ENCODE assay signal across 10 cellular contexts in genomic region chr3:151538706-151539403, GRCh38.
DNase-seq lines count a peak whose midpoint lies in the region; ATAC-seq, FAIRE-seq and TF ChIP-seq lines count a peak whose summit lies in the region.
"Had no signal": no experiment of that assay in that cellular context is flagged by ENCODE, and none has a peak within 500 bp of the region (broad histone marks: within the 10 kb centered on the region; RNA-seq: fewer than 3 reads in every experiment).

No MANE protein-coding gene starts in this region.

- TF ChIP-seq POLR2A in H54 (IDR thresholded peaks at IDR 0.05; ENCODE audit: low read depth, low read length): no peak

- H3K27ac ChIP-seq in OCI-LY3 (ENCODE audit: low read length): peak overlapping the region; percentile 61

- TF ChIP-seq CTCF in HFF-Myc (IDR thresholded peaks at IDR 0.05; ENCODE audit: low read depth, low read length, missing control alignments) (no peak), OCI-LY3 (IDR thresholded peaks at IDR 0.05; ENCODE audit: low read depth, low read length) (no peak), GM10248 (IDR thresholded peaks at IDR 0.05; ENCODE audit: control extremely low read depth, extremely low read depth, low read depth, missing control alignments) (no peak)

- H3K36me3 ChIP-seq in OCI-LY3 (replicated peaks; ENCODE audit: low read depth, low read length): peaks cover 5% of the 10 kb centered on the region
- H3K36me3 ChIP-seq in skeletal muscle satellite cell (ENCODE audit: insufficient read depth, low read length): no peaks in the 10 kb centered on the region

- peak; percentile 67 for DNase-seq in HFF-Myc (ENCODE audit: extremely low read depth, low read depth)
- DNase-seq in left cardiac atrium: no peak
- DNase-seq in UCSD-AML1 (lab: John Stamatoyannopoulos, UW; ENCODE audit: unreplicated experiment): no peak
- no peak for DNase-seq in GM10248 (ENCODE audit: extremely low spot score)
- DNase-seq in ureter (ENCODE audit: low spot score): no peak
- no peak for DNase-seq in H54 (ENCODE audit: insufficient read length, low spot score)
- DNase-seq: immature natural killer cell had no signal

- H3K79me2 ChIP-seq in OCI-LY3 (ENCODE audit: low read length): peaks cover 38% of the 10 kb centered on the region

- CTCF ChIA-PET in GM10248 (lab: Yijun Ruan, JAX): no interaction called here

- H3K27me3 ChIP-seq in OCI-LY3 (ENCODE audit: low read depth, low read length): no peaks in the 10 kb centered on the region
- no peaks in the 10 kb centered on the region for H3K27me3 ChIP-seq in skeletal muscle satellite cell (ENCODE audit: control insufficient read depth, insufficient read depth, low read length)

- H2AFZ ChIP-seq in OCI-LY3 (ENCODE audit: low read depth, low read length): peak overlapping the region; percentile 56; the same call in 1 of the 2 replicates

- no peaks in the 10 kb centered on the region for H3K9me3 ChIP-seq in OCI-LY3 (ENCODE audit: insufficient read depth, low read length)
- H3K9me3 ChIP-seq in skeletal muscle satellite cell (replicated peaks; ENCODE audit: low read length): no peaks in the 10 kb centered on the region

- intact Hi-C loops in left cardiac atrium (cut with DNase I): no loop called here

- ATAC-seq in left cardiac atrium: peak; percentile 79 to 88

- peak overlapping the region; percentile 69 for H3K4me2 ChIP-seq in OCI-LY3 (ENCODE audit: low read length)
- H3K4me2 ChIP-seq in skeletal muscle satellite cell (ENCODE audit: low read length): peak overlapping the region; percentile 58

- no peak for FAIRE-seq in H54 (lab: Jason Lieb, UNC)
- FAIRE-seq: G401.6 had no signal

- H3K4me1 ChIP-seq in OCI-LY3 (ENCODE audit: low read length) (peaks cover 33% of the 10 kb centered on the region), skeletal muscle satellite cell (ENCODE audit: control insufficient read depth, insufficient read depth, low read length) (peaks cover 33% of the 10 kb centered on the region)

- POLR2A ChIA-PET in GM10248 (lab: Yijun Ruan, JAX): no interaction called here

- peak overlapping the region; percentile 78 for H3K9ac ChIP-seq in OCI-LY3 (ENCODE audit: low read length)
- peak overlapping the region; percentile 31 for H3K9ac ChIP-seq in skeletal muscle satellite cell (ENCODE audit: low read depth, low read length)

- no peaks in the 10 kb centered on the region for H4K20me1 ChIP-seq in OCI-LY3 (ENCODE audit: insufficient read depth, low read length)

- H3K4me3 ChIP-seq in HFF-Myc (replicated peaks; ENCODE audit: low read depth, low read length): peak overlapping the region; percentile 24
- peak overlapping the region; percentile 83 for H3K4me3 ChIP-seq in OCI-LY3 (ENCODE audit: low read length)
- no peak overlapping the region for H3K4me3 ChIP-seq in skeletal muscle satellite cell (ENCODE audit: low read length)
